ENCODE assay signal across 18 cellular contexts in the genomic region with DNA sequence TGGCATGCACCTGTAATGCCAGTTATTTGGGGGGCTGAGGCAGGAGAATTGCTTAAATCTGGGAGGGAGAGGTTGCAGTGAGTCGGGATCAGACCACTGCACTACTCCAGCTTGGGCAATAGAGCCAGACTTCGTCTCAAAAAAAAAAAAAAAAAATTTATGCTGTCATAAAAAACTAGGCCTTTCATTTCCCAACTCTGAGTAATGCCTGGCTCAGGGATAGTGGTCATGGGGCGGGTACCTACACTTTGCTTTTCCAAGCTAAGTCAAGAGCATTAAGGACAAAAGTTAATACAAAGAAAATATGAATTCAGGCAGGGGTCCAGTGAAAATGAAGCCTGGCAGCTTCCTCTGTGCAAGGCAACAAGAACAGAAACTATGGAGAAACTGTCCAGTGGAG. TPM values are rescaled to one million over a fixed set of nuclear protein-coding genes. Genes with fewer than 3 reads are reported as not detected.
A peak's percentile ranks its signal among the peaks of the same experiment; 100 is the strongest.
DNase-seq lines count a peak whose midpoint lies in the region; ATAC-seq and TF ChIP-seq lines count a peak whose summit lies in the region.
"Had no signal": no experiment of that assay in that cellular context is flagged by ENCODE, and none has a peak within 500 bp of the region (broad histone marks: within the 10 kb centered on the region; RNA-seq: fewer than 3 reads in every experiment).

No MANE protein-coding gene starts in this region.

- POLR2A ChIA-PET in PC-3 (lab: Charles Lee; ENCODE audit: unreplicated experiment) = no interaction called here

- no peak overlapping the region for H2AFZ ChIP-seq in PC-3 (ENCODE audit: low read length)

- H3K4me1 ChIP-seq in PC-3 (ENCODE audit: insufficient read depth, low read length) = 0 out of 2 replicates have a peak, but pooled peaks cover 5% of the 10 kb centered on the region
- H3K4me1 ChIP-seq: SJSA1 had no signal

- H3K9ac ChIP-seq in PC-3 (ENCODE audit: low read length) = no peak overlapping the region

- no peaks in the 10 kb centered on the region for H3K9me3 ChIP-seq in PC-3 (ENCODE audit: low read length)
- H3K9me3 ChIP-seq: A549, adrenal gland, SJSA1 had no signal

- no peaks in the 10 kb centered on the region for H3F3A ChIP-seq in PC-3 (ENCODE audit: low read length, unreplicated experiment)

- H3K27ac ChIP-seq in PC-3 (ENCODE audit: low read length) = no peak overlapping the region
- H3K27ac ChIP-seq: A549, SJSA1 had no signal

- no peaks in the 10 kb centered on the region for H3K9me3 Mint-ChIP-seq in activated T-cell treated with anti-CD3 and anti-CD28 coated beads, Interleukin-2, amount 50 U/mL, for 72 hours
- no peaks in the 10 kb centered on the region for H3K9me3 Mint-ChIP-seq in chondrocyte (ENCODE audit: low read depth)
- no peaks in the 10 kb centered on the region for H3K9me3 Mint-ChIP-seq in stimulated activated naive CD8-positive, alpha-beta T cell treated with anti-CD3 and anti-CD28 coated beads, Interleukin-15, amount 100 ng/mL, for 72 hours

- peaks cover 92% of the 10 kb centered on the region for H3K36me3 ChIP-seq in PC-3 (ENCODE audit: low read depth, low read length)

- no peak overlapping the region for H3K4me3 ChIP-seq in PC-3 (ENCODE audit: low read length)
- H3K4me3 ChIP-seq: A549, adrenal gland, SJSA1 had no signal

- H4K20me1 ChIP-seq in PC-3 (ENCODE audit: low read length) = peaks cover 16% of the 10 kb centered on the region

- DNase-seq in activated T-cell treated with anti-CD3 and anti-CD28 coated beads, Interleukin-2, amount 50 U/mL, for 72 hours = no peak
- no peak for DNase-seq in activated T-cell treated with anti-CD3 and anti-CD28 coated beads, Interleukin-2, amount 50 U/mL, for 1 hour
- DNase-seq in PC-3 (no peak), chondrocyte (ENCODE audit: low spot score) (no peak), cerebellar cortex (ENCODE audit: low spot score) (no peak), NCI-H2227 treated with DMSO at 0.1 percent for 48 hours (lab: John Stamatoyannopoulos, UW) (no peak)
- DNase-seq in stimulated activated naive CD8-positive, alpha-beta T cell treated with anti-CD3 and anti-CD28 coated beads, Interleukin-15, amount 100 ng/mL, for 72 hours = no peak
- DNase-seq: activated CD4-positive, alpha-beta T cell treated with anti-CD3 and anti-CD28 coated beads for 4 hours; cerebellar nuclear complex; foreskin melanocyte; left cardiac atrium; NCI-H2081; stimulated activated naive CD4-positive, alpha-beta T cell treated with Interleukin-2 at 50 U/mL for 16 hours; T1000 had no signal

- no peak overlapping the region for H3K4me2 ChIP-seq in PC-3 (ENCODE audit: low read length)
- H3K4me2 ChIP-seq: A549 had no signal

- H3K4me1 Mint-ChIP-seq in activated T-cell treated with anti-CD3 and anti-CD28 coated beads, Interleukin-2, amount 50 U/mL, for 72 hours (ENCODE audit: low read depth) = peaks cover 7% of the 10 kb centered on the region
- H3K4me1 Mint-ChIP-seq in chondrocyte (ENCODE audit: low read depth) = peaks cover 17% of the 10 kb centered on the region
- H3K4me1 Mint-ChIP-seq in stimulated activated naive CD8-positive, alpha-beta T cell treated with anti-CD3 and anti-CD28 coated beads, Interleukin-15, amount 100 ng/mL, for 72 hours = peaks cover 46% of the 10 kb centered on the region

- no peaks in the 10 kb centered on the region for H3K27me3 Mint-ChIP-seq in activated T-cell treated with anti-CD3 and anti-CD28 coated beads, Interleukin-2, amount 50 U/mL, for 72 hours (ENCODE audit: low read depth)
- no peaks in the 10 kb centered on the region for H3K27me3 Mint-ChIP-seq in chondrocyte (ENCODE audit: low read depth)
- H3K27me3 Mint-ChIP-seq in stimulated activated naive CD8-positive, alpha-beta T cell treated with anti-CD3 and anti-CD28 coated beads, Interleukin-15, amount 100 ng/mL, for 72 hours = no peaks in the 10 kb centered on the region

- intact Hi-C loops in PC-3 (cut with micrococcal nuclease) = no loop called here

- peak overlapping the region; percentile 62 for H3K27ac Mint-ChIP-seq in activated T-cell treated with anti-CD3 and anti-CD28 coated beads, Interleukin-2, amount 50 U/mL, for 72 hours
- peak overlapping the region; percentile 97 for H3K27ac Mint-ChIP-seq in chondrocyte (ENCODE audit: unreplicated experiment)
- H3K27ac Mint-ChIP-seq in stimulated activated naive CD8-positive, alpha-beta T cell treated with anti-CD3 and anti-CD28 coated beads, Interleukin-15, amount 100 ng/mL, for 72 hours = peak overlapping the region; percentile 19 to 72

- no peak for ATAC-seq in activated T-cell treated with anti-CD3 and anti-CD28 coated beads, Interleukin-2, amount 50 U/mL, for 72 hours (replicated peaks in 1 of 2)
- peak; percentile 27 for ATAC-seq in PC-3
- ATAC-seq in stimulated activated naive CD8-positive, alpha-beta T cell treated with anti-CD3 and anti-CD28 coated beads, Interleukin-15, amount 100 ng/mL, for 72 hours = no peak
- ATAC-seq in HG03469 (IDR thresholded peaks at IDR 0.05; ENCODE audit: unreplicated experiment) = no peak
- ATAC-seq: A549, left cardiac atrium had no signal

- TF ChIP-seq CTCF in PC-3 (conservative IDR thresholded peaks at IDR 0.05; ENCODE audit: low read depth, low read length) (no peak), chondrocyte (IDR thresholded peaks at IDR 0.05) (no peak)

- no peaks in the 10 kb centered on the region for H3K9me2 ChIP-seq in PC-3 (replicated peaks; ENCODE audit: low read length)

- no peak overlapping the region for H3K4me3 Mint-ChIP-seq in activated T-cell treated with anti-CD3 and anti-CD28 coated beads, Interleukin-2, amount 50 U/mL, for 72 hours
- no peak overlapping the region for H3K4me3 Mint-ChIP-seq in chondrocyte (ENCODE audit: unreplicated experiment)
- H3K4me3 Mint-ChIP-seq in stimulated activated naive CD8-positive, alpha-beta T cell treated with anti-CD3 and anti-CD28 coated beads, Interleukin-15, amount 100 ng/mL, for 72 hours = no peak overlapping the region

- no peaks in the 10 kb centered on the region for H3K27me3 ChIP-seq in PC-3 (ENCODE audit: low read length)
- H3K27me3 ChIP-seq: adrenal gland, SJSA1 had no signal

- CTCF ChIA-PET in PC-3 (lab: Charles Lee) = no interaction called here

- peaks cover 15% of the 10 kb centered on the region for H3K79me2 ChIP-seq in PC-3 (ENCODE audit: low read length)

- H3K36me3 Mint-ChIP-seq in activated T-cell treated with anti-CD3 and anti-CD28 coated beads, Interleukin-2, amount 50 U/mL, for 72 hours (ENCODE audit: insufficient read depth in 2 of 2) = peaks cover 12 to 56% of the 10 kb centered on the region in 2 donors
- peaks cover 37% of the 10 kb centered on the region for H3K36me3 Mint-ChIP-seq in chondrocyte (ENCODE audit: low read depth)

- BruUV-seq in PC-3 (replicated peaks; lab: Mats Ljungman, UMichigan) = no TSS peak

RNA-seq across cellular contexts. Expression of a gene that starts 16.3 kb away (rescaled TPM):
- total RNA-seq in activated T-cell treated with anti-CD3 and anti-CD28 coated beads, Interleukin-2, amount 50 U/mL, for 72 hours = 100 to 1,000 TPM; 164 to 223 TPM
- 51.1 and 55.3 TPM in 2 replicates for total RNA-seq in PC-3 (2014; rRNA removed)
- total RNA-seq in chondrocyte = 61.2 to 66.2 TPM (median 65.0 TPM) in 3 replicates

RNA-seq across cellular contexts. Expression of a gene that starts 16.4 kb away (rescaled TPM):
- total RNA-seq in activated T-cell treated with anti-CD3 and anti-CD28 coated beads, Interleukin-2, amount 50 U/mL, for 72 hours = 10 to 100 TPM; 36.6 to 40.7 TPM
- total RNA-seq in PC-3 (2014; rRNA removed) (54.3 and 90.4 TPM in 2 replicates), chondrocyte (33.8 to 34.8 TPM (median 34.5 TPM) in 3 replicates)

RNA-seq across cellular contexts. Expression of a gene that starts 21.1 kb away (rescaled TPM):
- total RNA-seq in activated T-cell treated with anti-CD3 and anti-CD28 coated beads, Interleukin-2, amount 50 U/mL, for 72 hours = 10 to 100 TPM; 16.7 to 20.3 TPM
- total RNA-seq in PC-3 (2014; rRNA removed) (19.3 and 23.2 TPM in 2 replicates), chondrocyte (9.3 to 14.4 TPM (median 9.8 TPM) in 3 replicates)

RNA-seq across cellular contexts. Expression of a gene that starts 51.3 kb away (rescaled TPM):
- total RNA-seq in activated T-cell treated with anti-CD3 and anti-CD28 coated beads, Interleukin-2, amount 50 U/mL, for 72 hours = 10 to 100 TPM; 42.0 to 45.0 TPM
- 39.8 and 40.7 TPM in 2 replicates for total RNA-seq in PC-3 (2014; rRNA removed)
- total RNA-seq in chondrocyte = 39.2 to 60.0 TPM (median 46.7 TPM) in 3 replicates

RNA-seq across cellular contexts. Expression of a gene that starts 51.8 kb away (rescaled TPM):
- 10 to 100 TPM; 37.9 to 43.0 TPM for total RNA-seq in activated T-cell treated with anti-CD3 and anti-CD28 coated beads, Interleukin-2, amount 50 U/mL, for 72 hours
- total RNA-seq in PC-3 (2014; rRNA removed) = 51.2 and 58.2 TPM in 2 replicates
- 40.8 to 60.0 TPM (median 41.4 TPM) in 3 replicates for total RNA-seq in chondrocyte

Comparison
In these comparisons a context has a peak if more than half of its experiments do, and no peak if none do; other contexts are left out.
1. H3K27ac Mint-ChIP-seq: peak in every context shown above with its lines; median percentile 97 in chondrocyte; 62 in activated T-cell treated with anti-CD3 and anti-CD28 coated beads, Interleukin-2, amount 50 U/mL, for 72 hours; 46 in stimulated activated naive CD8-positive, alpha-beta T cell treated with anti-CD3 and anti-CD28 coated beads, Interleukin-15, amount 100 ng/mL, for 72 hours.